In the genomic region with DNA sequence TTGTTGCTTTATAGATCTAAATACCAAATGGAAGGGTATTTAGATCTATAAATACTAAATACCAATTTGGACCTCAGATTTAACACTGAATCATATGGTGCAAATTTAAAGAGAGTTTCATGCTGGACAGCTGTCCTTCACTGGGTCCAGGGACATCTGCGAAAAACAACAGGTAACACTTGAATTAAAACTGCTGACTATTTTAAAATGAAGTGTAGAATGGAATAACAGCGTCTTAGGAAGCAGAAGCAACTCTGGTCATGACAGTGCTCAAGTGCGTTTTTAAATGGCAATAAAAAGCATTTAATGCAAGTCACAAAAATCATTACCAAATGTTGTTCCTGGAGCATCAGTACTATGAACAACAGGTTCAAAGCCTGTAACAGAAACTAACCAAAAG, we compare ENCODE assay signal across 31 cellular contexts.
"Had no signal": no experiment of that assay in that cellular context is flagged by ENCODE, and none has a peak within 500 bp of the region (broad histone marks: within the 10 kb centered on the region; RNA-seq: fewer than 3 reads in every experiment).

No MANE protein-coding gene starts in this region.

- H3K4me1 ChIP-seq: ascending aorta had no signal

- H3K9me3 ChIP-seq: ascending aorta had no signal

- ATAC-seq: activated CD8-positive, alpha-beta T cell treated with anti-CD3 and anti-CD28 coated beads for 36 hours; activated naive CD8-positive, alpha-beta T cell treated with anti-CD3 and anti-CD28 coated beads, Interleukin-2, amount 50 U/mL, for 24 hours; activated T-cell treated with anti-CD3 and anti-CD28 coated beads, Interleukin-2, amount 50 U/mL, for 4 hours; activated T-cell treated with anti-CD3 and anti-CD28 coated beads, Interleukin-2, amount 50 U/mL, for 72 hours; activated T-helper 17 cell treated with anti-CD3 and anti-CD28 coated beads, Interleukin-2, amount 50 U/mL, for 72 hours had no signal

- FAIRE-seq: bronchial epithelial cell, TTC549 had no signal

- H3K27ac ChIP-seq: ascending aorta, cardiac muscle cell, VCaP had no signal

- DNase-seq: activated B cell treated with CpG ODN at 0.5 μM for 24 hours; activated CD4-positive, alpha-beta memory T cell treated with anti-CD3 and anti-CD28 coated beads for 36 hours; activated CD4-positive, alpha-beta T cell treated with anti-CD3 and anti-CD28 coated beads for 4 hours; activated CD4-positive, alpha-beta T cell treated with anti-CD3 and anti-CD28 coated beads, Interleukin-2, amount 10 ng/mL, durations not matched to agents 24 days and 14 days; activated CD4-positive, alpha-beta T cell treated with anti-CD3 and anti-CD28 coated beads, Interleukin-2, amount 50 U/mL, for 1 hour; activated CD4-positive, alpha-beta T cell treated with anti-CD3 and anti-CD28 coated beads, Interleukin-2, amount 50 U/mL, for 4 hours; activated CD4-positive, CD25-positive, alpha-beta regulatory T cell treated with anti-CD3 and anti-CD28 coated beads, Interleukin-2, amount 50 U/mL, for 72 hours; activated CD8-positive, alpha-beta memory T cell treated with anti-CD3 and anti-CD28 coated beads, Interleukin-2, amount 50 U/mL, for 4 hours; activated CD8-positive, alpha-beta T cell treated with anti-CD3 and anti-CD28 coated beads for 36 hours; activated effector memory CD4-positive, alpha-beta T cell treated with anti-CD3 and anti-CD28 coated beads, Interleukin-2, amount 50 U/mL, for 16 hours; activated gamma-delta T cell treated with Interleukin-2 at 50 U/mL for 16 hours; activated naive CD4-positive, alpha-beta T cell; activated naive CD4-positive, alpha-beta T cell treated with anti-CD3 and anti-CD28 coated beads for 36 hours; activated naive CD8-positive, alpha-beta T cell treated with anti-CD3 and anti-CD28 coated beads, Interleukin-2, amount 10 ng/mL, durations not matched to agents 7 days and 5 days; activated naive CD8-positive, alpha-beta T cell treated with anti-CD3 and anti-CD28 coated beads, Interleukin-2, amount 50 U/mL, for 24 hours; activated T-cell treated with anti-CD3 and anti-CD28 coated beads for 4 hours; activated T-cell treated with anti-CD3 and anti-CD28 coated beads, Interleukin-2, amount 50 U/mL, for 1 hour; activated T-cell treated with anti-CD3 and anti-CD28 coated beads, Interleukin-2, amount 50 U/mL, for 4 hours; activated T-cell treated with anti-CD3 and anti-CD28 coated beads, Interleukin-2, amount 50 U/mL, for 72 hours; amygdala; anterior cingulate cortex; caudate nucleus; cerebellar nuclear complex; T-helper 2 cell; T-helper 9 cell had no signal

- H3K4me3 ChIP-seq: ascending aorta, cardiac muscle cell had no signal
